8 cellular contexts compared by ENCODE assay signal in genomic region chr10:109866168-109866994, GRCh38. TPM values are rescaled to one million over a fixed set of nuclear protein-coding genes. Genes with fewer than 3 reads are reported as not detected.
DNase-seq lines count a peak whose midpoint lies in the region; ATAC-seq and TF ChIP-seq lines count a peak whose summit lies in the region.

No MANE protein-coding gene starts in this region.

- in situ Hi-C loops in IMR-90 (cut with MboI; ENCODE audit: low sequenced_read_pairs) = no loop called here

- H3K9me3 ChIP-seq in BE2C (no peaks in the 10 kb centered on the region), IMR-90 (ENCODE audit: control insufficient read depth, insufficient read depth, low read length) (no peaks in the 10 kb centered on the region; the same call in 1 of the 2 replicates), liver (ENCODE audit: control insufficient read depth in 4 of 4, low read length in 3 of 4) (no peaks in the 10 kb centered on the region)

- dilution Hi-C loops in IMR-90 (cut with HindIII; ENCODE audit: low sequenced_read_pairs, unreplicated experiment) = no loop called here

- peak; percentile 86 for ATAC-seq in IMR-90 (ENCODE audit: low read depth)
- no peak for ATAC-seq in stimulated activated naive CD8-positive, alpha-beta T cell treated with anti-CD3 and anti-CD28 coated beads, Interleukin-15, Interleukin-2, amounts not matched to agents 100 U/mL and 50 U/mL, for 24 hours

- H3K56ac ChIP-seq in IMR-90 (ENCODE audit: extremely low read depth, insufficient read depth, low read length) = no peak overlapping the region

- H3K4me3 ChIP-seq in BE2C (ENCODE audit: low read depth, low read length) (no peak overlapping the region), IMR-90 (ENCODE audit: insufficient read depth, low read depth, low read length) (no peak overlapping the region), cardiac fibroblast (replicated peaks in 1 of 2; ENCODE audit: low read depth in 2 of 2, low read length in 2 of 2) (no peak overlapping the region), liver (ENCODE audit: low read depth in 1 of 3, low read length in 3 of 3) (no peak overlapping the region)

- H4K91ac ChIP-seq in IMR-90 (ENCODE audit: insufficient read depth, low read depth, low read length) = no peak overlapping the region

- H3K23ac ChIP-seq in IMR-90 (ENCODE audit: low read depth, low read length) = no peak overlapping the region

- no peak overlapping the region for H2AK5ac ChIP-seq in IMR-90 (ENCODE audit: low read depth, low read length)

- no peak overlapping the region for H3K9ac ChIP-seq in IMR-90 (ENCODE audit: low read depth, low read length)
- no peak overlapping the region for H3K9ac ChIP-seq in liver (ENCODE audit: low read depth in 1 of 2, low read length in 2 of 2)

- H3K9me1 ChIP-seq in IMR-90 (ENCODE audit: insufficient read depth, low read length) = no peaks in the 10 kb centered on the region

- H3K4me1 ChIP-seq in BE2C (no peaks in the 10 kb centered on the region), IMR-90 (ENCODE audit: control insufficient read depth, insufficient read depth, low read length) (no peaks in the 10 kb centered on the region), liver (ENCODE audit: control insufficient read depth in 4 of 4, insufficient read depth in 4 of 4, low read length in 3 of 4) (no peaks in the 10 kb centered on the region)

- H4K5ac ChIP-seq in IMR-90 (ENCODE audit: low read depth, low read length) = no peak overlapping the region

- CTCF ChIA-PET in IMR-90 (lab: Yijun Ruan, JAX) = interaction anchor here (1.2 kb wide), 1 partner anchor 10 kb away, joined by 3 read pairs; no protein-coding TSS in a partner anchor

- POLR2A ChIA-PET in IMR-90 (lab: Charles Lee; ENCODE audit: unreplicated experiment) = no interaction called here

- no peaks in the 10 kb centered on the region for H4K20me1 ChIP-seq in IMR-90 (ENCODE audit: insufficient read depth, low read length)

- intact Hi-C loops in IMR-90 (cut with micrococcal nuclease) = no loop called here

- H3K18ac ChIP-seq in IMR-90 (ENCODE audit: low read depth, low read length) = no peak overlapping the region

- TF ChIP-seq POLR2A in IMR-90 (IDR thresholded peaks at IDR 0.05; ENCODE audit: low read depth, low read length) = no peak

- no peak overlapping the region for H2BK20ac ChIP-seq in IMR-90 (ENCODE audit: low read depth, low read length)

- H2BK15ac ChIP-seq in IMR-90 (ENCODE audit: low read depth, low read length) = no peak overlapping the region

- TF ChIP-seq CTCF in BE2C (IDR thresholded peaks at IDR 0.05; ENCODE audit: low read depth, low read length) (peak; percentile 62), IMR-90 (conservative IDR thresholded peaks at IDR 0.05; ENCODE audit: low read depth, low read length) (peak; percentile 35; the same call in 1 of the 2 replicates), cardiac fibroblast (IDR thresholded peaks at IDR 0.05; ENCODE audit: low read depth, low read length) (peak; percentile 28), liver (IDR thresholded peaks at IDR 0.05; ENCODE audit: low read depth, low read length, missing input control) (no peak)

- TF ChIP-seq RAD21 in IMR-90 (IDR thresholded peaks at IDR 0.05; ENCODE audit: low read length) (peak; percentile 30), liver (IDR thresholded peaks at IDR 0.05) (peak; percentile 19 to 53)

- WGBS in IMR-90 (ENCODE audit: extremely low coverage in 2 of 2, insufficient read length in 1 of 2), 2 experiments = 100% methylated on average over 1 of the region's 8 CpGs; no CpG with 5 or more reads in 1 of the 2 experiments
- WGBS in liver = 85% methylated on average over 8 of the region's 8 CpGs

- H3K27me3 ChIP-seq in BE2C (no peaks in the 10 kb centered on the region), IMR-90 (ENCODE audit: control insufficient read depth, insufficient read depth, low read length) (no peaks in the 10 kb centered on the region), liver (ENCODE audit: control insufficient read depth in 4 of 4, insufficient read depth in 4 of 4, low read length in 3 of 4) (no peaks in the 10 kb centered on the region)

- no TSS peak for BruUV-seq in IMR-90 (replicated peaks; lab: Mats Ljungman, UMichigan)

- no peak overlapping the region for H3K4me2 ChIP-seq in IMR-90 (ENCODE audit: low read depth, low read length)

- H2BK5ac ChIP-seq in IMR-90 (ENCODE audit: low read depth, low read length, poor library complexity, severe bottlenecking) = no peak overlapping the region

- peaks cover 3% of the 10 kb centered on the region for H3K36me3 ChIP-seq in BE2C
- H3K36me3 ChIP-seq in IMR-90 (ENCODE audit: control insufficient read depth, insufficient read depth, low read length) = peaks cover 55% of the 10 kb centered on the region
- peaks cover 1 to 65% (median 37%) of the 10 kb centered on the region in 4 donors for H3K36me3 ChIP-seq in liver (ENCODE audit: control insufficient read depth in 4 of 4, insufficient read depth in 3 of 4, low read depth in 1 of 4, low read length in 3 of 4)

- DNase-seq in BE2C (peak; percentile 38), IMR-90 (peak; percentile 16), cardiac fibroblast (ENCODE audit: low read depth in 2 of 2) (peak; percentile 33 to 49), RPMI8226 (no peak), T1000 (lab: John Stamatoyannopoulos, UW) (no peak)
- DNase-seq in stimulated activated CD4-positive, alpha-beta T cell treated with anti-CD3 and anti-CD28 coated beads, Interleukin-2, amount 100 ng/mL, for 48 hours = no peak
- DNase-seq in stimulated activated naive CD8-positive, alpha-beta T cell treated with anti-CD3 and anti-CD28 coated beads, Interleukin-15, Interleukin-2, amounts not matched to agents 100 U/mL and 50 U/mL, for 24 hours = no peak

- H2AK9ac ChIP-seq in IMR-90 (replicated peaks; ENCODE audit: low read depth, low read length, poor library complexity) = no peak overlapping the region

- no peak overlapping the region for H2BK120ac ChIP-seq in IMR-90 (ENCODE audit: low read depth, low read length)

- no peak overlapping the region for H2AFZ ChIP-seq in IMR-90 (replicated peaks; ENCODE audit: low read length, poor library complexity)

- no peak overlapping the region for H3K4ac ChIP-seq in IMR-90 (ENCODE audit: low read depth, low read length)

- H3K79me1 ChIP-seq in IMR-90 (ENCODE audit: low read depth in 1 of 2, low read length in 2 of 2) = no peaks in the 10 kb centered on the region; a peak in 1 of 4 replicates

- H3K27ac ChIP-seq in IMR-90 (ENCODE audit: insufficient read depth, low read length) (no peak overlapping the region), liver (ENCODE audit: low read depth in 1 of 2, low read length in 2 of 2) (no peak overlapping the region)

- no peak overlapping the region for H3K14ac ChIP-seq in IMR-90 (replicated peaks; ENCODE audit: low read depth, low read length)

- H4K8ac ChIP-seq in IMR-90 (ENCODE audit: low read depth in 2 of 2, low read length in 2 of 2) = no peak overlapping the region

TF ChIP-seq in IMR-90, 13 proteins besides CTCF, POLR2A, EP300 and RAD21 (continues in another document):
- TF ChIP-seq FOS (IDR thresholded peaks at IDR 0.05; ENCODE audit: low read depth, low read length) = no peak
- no peak for TF ChIP-seq BHLHE40 (IDR thresholded peaks at IDR 0.05; ENCODE audit: low read depth, low read length)
- TF ChIP-seq ELK1 (IDR thresholded peaks at IDR 0.05; ENCODE audit: borderline replicate concordance, low read depth, low read length) = no peak
- TF ChIP-seq USF2 (IDR thresholded peaks at IDR 0.05; ENCODE audit: low read depth, low read length) = no peak

TF ChIP-seq in liver, 16 proteins besides CTCF, POLR2A, EP300 and RAD21 (continues in another document):
- TF ChIP-seq HNF4A (conservative IDR thresholded peaks at IDR 0.05) (no peak), NR2F2 (IDR thresholded peaks at IDR 0.05) (no peak), YY1 (IDR thresholded peaks at IDR 0.05) (no peak), ATF3 (IDR thresholded peaks at IDR 0.05) (no peak), EGR1 (IDR thresholded peaks at IDR 0.05; ENCODE audit: low read depth in 2 of 2) (no peak), FOXA2 (IDR thresholded peaks at IDR 0.05) (no peak), SP1 (IDR thresholded peaks at IDR 0.05) (no peak), REST (IDR thresholded peaks at IDR 0.05) (no peak)
- TF ChIP-seq, protein P1, sequence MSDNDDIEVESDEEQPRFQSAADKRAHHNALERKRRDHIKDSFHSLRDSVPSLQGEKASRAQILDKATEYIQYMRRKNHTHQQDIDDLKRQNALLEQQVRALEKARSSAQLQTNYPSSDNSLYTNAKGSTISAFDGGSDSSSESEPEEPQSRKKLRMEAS (IDR thresholded peaks at IDR 0.05) = no peak

RNA-seq across cellular contexts. Expression of gene XPNPEP1, which starts 56.9 kb away (rescaled TPM):
- 121 TPM for polyA plus RNA-seq in BE2C (2012; ENCODE audit: insufficient read depth, insufficient read length, low read depth)
- total RNA-seq in IMR-90 (2012; rRNA removed) (136 and 164 TPM in 2 replicates), liver (10 to 100 TPM; 34.0 to 38.1 TPM)
- polyA plus RNA-seq in IMR-90 (2012; rRNA removed) (311 and 378 TPM in 2 replicates), liver (10 to 100 TPM in 1 of 2 donors, 1 to 10 TPM in 1; 9.1 to 20.5 TPM)
- polyA plus RNA-seq in IMR-90 (2012; cell fraction: cytosol; rRNA removed) = 71.3 and 117 TPM in 2 replicates
- polyA plus RNA-seq in IMR-90 (2012; cell fraction: nucleus; rRNA removed; ENCODE audit: low replicate concordance) = 84.0 and 137 TPM in 2 replicates

Comparison
In these comparisons a context has a peak if more than half of its experiments do, and no peak if none do; other contexts are left out.
1. DNase-seq: peak in BE2C (single experiment), IMR-90 (single experiment) and cardiac fibroblast (2 of 2); none in stimulated activated CD4-positive, alpha-beta T cell treated with anti-CD3 and anti-CD28 coated beads, Interleukin-2, amount 100 ng/mL, for 48 hours (0 of 2), RPMI8226 (single experiment), T1000 (single experiment) and stimulated activated naive CD8-positive, alpha-beta T cell treated with anti-CD3 and anti-CD28 coated beads, Interleukin-15, Interleukin-2, amounts not matched to agents 100 U/mL and 50 U/mL, for 24 hours (single experiment).